Comparison of ENCODE assay signal across 9 cellular contexts in the genomic region with DNA sequence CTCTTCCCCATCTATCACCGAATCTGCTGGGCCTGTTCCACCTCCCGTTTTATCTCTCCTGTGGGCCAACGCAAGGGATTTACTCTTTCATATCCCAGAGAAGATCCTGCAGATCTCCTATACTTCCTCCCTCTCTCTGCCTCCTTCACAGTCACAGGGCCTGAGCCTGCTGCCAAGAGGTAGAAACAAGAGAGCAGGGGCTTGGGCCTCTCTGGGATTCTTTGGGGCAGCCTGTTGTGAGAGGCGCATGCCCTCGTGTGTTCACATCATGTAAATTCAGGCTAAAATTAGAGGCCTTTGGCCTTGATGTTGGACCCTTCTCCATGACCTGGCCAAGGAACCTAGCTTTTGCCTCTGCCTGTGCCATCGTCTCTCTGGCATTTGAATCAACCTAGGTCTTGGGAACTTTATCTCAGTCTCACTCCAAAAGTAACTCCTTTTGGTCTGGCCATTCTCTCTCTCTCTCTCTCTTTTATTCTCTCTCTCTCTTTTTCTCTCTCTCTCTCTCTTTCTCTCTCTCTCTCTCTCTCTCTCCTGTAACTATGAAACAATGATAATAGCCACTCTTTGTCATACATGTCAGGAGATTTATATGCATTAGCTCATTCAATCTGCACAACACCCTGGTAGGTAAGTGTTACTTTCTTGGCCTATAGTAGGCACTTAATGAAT. TPM values are rescaled to one million over a fixed set of nuclear protein-coding genes. Genes with fewer than 3 reads are reported as not detected.
DNase-seq lines count a peak whose midpoint lies in the region; ATAC-seq, FAIRE-seq and TF ChIP-seq lines count a peak whose summit lies in the region.
"Had no signal": no experiment of that assay in that cellular context is flagged by ENCODE, and none has a peak within 500 bp of the region (broad histone marks: within the 10 kb centered on the region; RNA-seq: fewer than 3 reads in every experiment).

No MANE protein-coding gene starts in this region.

- intact Hi-C loops in GM12878 (cut with micrococcal nuclease; ENCODE audit: unreplicated experiment) = loop anchor here (10.0 kb wide), 1 partner anchor 304 kb away; no protein-coding TSS in a partner anchor

- H3K4me1 ChIP-seq in GM12878 (ENCODE audit: control insufficient read depth, insufficient read depth, low read length) = no peaks in the 10 kb centered on the region
- H3K4me1 ChIP-seq: Caco-2 had no signal

- TF ChIP-seq CTCF in AG09309 (IDR thresholded peaks at IDR 0.05; ENCODE audit: control insufficient read depth, insufficient read depth, low read depth, low read length, missing control alignments) (peak; percentile 50), GM12878 (IDR thresholded peaks at IDR 0.05 in 2 of 3, conservative IDR thresholded peaks at IDR 0.05 in 1 of 3; ENCODE audit: control insufficient read depth in 2 of 3, extremely low read depth in 1 of 3, insufficient read depth in 1 of 3, low read depth in 3 of 3, low read length in 3 of 3) (peak in 2 of 3 experiments; percentile 30 to 34; a peak in 3 of 6 replicates)

- no peaks in the 10 kb centered on the region; a peak in 1 of 4 replicates for H3K27me3 ChIP-seq in GM12878 (replicated peaks in 1 of 2; ENCODE audit: control insufficient read depth in 2 of 2, insufficient read depth in 2 of 2, low read length in 1 of 2)

- RAD21 ChIA-PET in GM12878 (lab: Charles Lee; ENCODE audit: unreplicated experiment) = interaction anchor here (1.2 to 3.1 kb wide), 2 partner anchors 75 to 612 kb away, joined by 5 to 8 read pairs; no protein-coding TSS in a partner anchor

- H4K20me1 ChIP-seq in GM12878 (ENCODE audit: control insufficient read depth, insufficient read depth) = no peaks in the 10 kb centered on the region

- SMC1A ChIA-PET in GM12878 (lab: Charles Lee; ENCODE audit: uncharacterized antibody, unreplicated experiment) = interaction anchor here (0.6 to 3.9 kb wide), 3 partner anchors 20 to 425 kb away, joined by 3 to 30 read pairs (median 4); a partner anchor contains a TSS

- POLR2A ChIA-PET in GM12878 (lab: Charles Lee) = no interaction called here

- peak; percentile 55 for ATAC-seq in GM12878

- H3K79me2 ChIP-seq in GM12878 (ENCODE audit: control insufficient read depth, insufficient read depth, low read length) = no peaks in the 10 kb centered on the region

- CTCF ChIA-PET in GM12878 (lab: Yijun Ruan, JAX) = interaction anchor here (1.0 to 4.9 kb wide), 3 partner anchors 19 to 79 kb away, joined by 3 to 40 read pairs (median 5); no protein-coding TSS in a partner anchor

- in situ Hi-C loops in GM12878 (cut with MboI) = no loop called here

- H3K4me3 ChIP-seq in AG09309 (ENCODE audit: control insufficient read depth, low read depth, low read length) = no peak overlapping the region
- H3K4me3 ChIP-seq in GM12878 = no peak overlapping the region

- no peak for TF ChIP-seq EP300 in GM12878 (IDR thresholded peaks at IDR 0.05; ENCODE audit: borderline replicate concordance in 1 of 2, control insufficient read depth in 1 of 2, low read depth in 2 of 2, low read length in 2 of 2)

- no peaks in the 10 kb centered on the region for H3K36me3 ChIP-seq in GM12878 (ENCODE audit: control insufficient read depth in 2 of 2, insufficient read depth in 2 of 2, low read length in 1 of 2)

- no peak for FAIRE-seq in GM12878 (lab: Jason Lieb, UNC)

- no peak overlapping the region for H3K27ac ChIP-seq in GM12878 (ENCODE audit: control insufficient read depth, insufficient read depth)

- peak; percentile 43 for TF ChIP-seq RAD21 in GM12878 (IDR thresholded peaks at IDR 0.05; ENCODE audit: insufficient read depth, low read depth, low read length)

- no peak overlapping the region for H3K9ac ChIP-seq in GM12878 (ENCODE audit: control insufficient read depth, insufficient read depth, low read length)

- TF ChIP-seq POLR2A in GM12878 (IDR thresholded peaks at IDR 0.05; ENCODE audit: low read depth, low read length) = no peak

- BruUV-seq in GM12878 (replicated peaks; lab: Mats Ljungman, UMichigan) = no TSS peak

- 35% methylated on average over 6 of the region's 6 CpGs for WGBS in GM12878 (ENCODE audit: insufficient coverage, insufficient replicate concordance, low lambda C conversion rate, missing lambda C conversion rate)

- DNase-seq in AG09309 (ENCODE audit: low read depth) (no peak), Kasumi-1 (lab: John Stamatoyannopoulos, UW) (peak; percentile 46 to 49), GM12878 (ENCODE audit: low read depth, low spot score) (no peak), left kidney (ENCODE audit: low read depth, low spot score) (peak; percentile 48), cerebellar nuclear complex (lab: John Stamatoyannopoulos, UW) (no peak), 8988T (no peak), T1000 (lab: John Stamatoyannopoulos, UW) (no peak), cerebellar cortex (ENCODE audit: low spot score) (no peak)

- H2AFZ ChIP-seq in GM12878 (ENCODE audit: control insufficient read depth, low read depth, low read length) = no peak overlapping the region

- no peaks in the 10 kb centered on the region for H3K9me3 ChIP-seq in GM12878 (replicated peaks; ENCODE audit: control insufficient read depth, insufficient read depth, low read length)
- H3K9me3 ChIP-seq: Caco-2 had no signal

- no peak overlapping the region for H3K4me2 ChIP-seq in GM12878 (ENCODE audit: control insufficient read depth, insufficient read depth)

TF ChIP-seq in GM12878, 131 proteins besides CTCF, POLR2A, EP300 and RAD21:
- TF ChIP-seq IRF4 (IDR thresholded peaks at IDR 0.05; ENCODE audit: low read depth, low read length) (no peak), NRF1 (conservative IDR thresholded peaks at IDR 0.05; ENCODE audit: low read depth, low read length) (no peak), ZBED1 (IDR thresholded peaks at IDR 0.05; ENCODE audit: borderline replicate concordance) (no peak), SMC3 (IDR thresholded peaks at IDR 0.05; ENCODE audit: borderline replicate concordance, low read length) (peak; percentile 32; the same call in 1 of the 2 replicates), SMAD5 (IDR thresholded peaks at IDR 0.05; ENCODE audit: low read depth) (no peak)

RNA-seq across cellular contexts. Expression of a gene that starts 20.0 kb away (rescaled TPM):
- total RNA-seq in GM12878 (2013; cell fraction: nucleolus; rRNA removed) = 0.52 and 0.61 TPM in 2 replicates
- total RNA-seq in GM12878 (2014; rRNA removed) = 0.71 and 0.79 TPM in 2 replicates
- 0.22 and 0.28 TPM in 2 replicates for total RNA-seq in GM12878 (2014; rRNA removed; fragmentation: Illumina TruSeq; extraction: Trizol)
- total RNA-seq in GM12878 (2021) = 0.80 and 1.0 TPM in 2 replicates
- 0.18 TPM for polyA plus RNA-seq in GM12878 (2011; ENCODE audit: low read depth)
- 0.32 and 0.81 TPM in 2 replicates for polyA plus RNA-seq in GM12878 (2011; rRNA removed)
- 1.2 and 2.0 TPM in 2 replicates for polyA plus RNA-seq in GM12878 (2011; cell fraction: cytosol; rRNA removed)
- polyA plus RNA-seq in GM12878 (2011; cell fraction: nucleus; rRNA removed) = 0.91 and 1.0 TPM in 2 replicates
- 0.74 and 0.80 TPM in 2 replicates for polyA plus RNA-seq in GM12878 (2012)
- 0.08 and 0.28 TPM in 2 replicates for polyA plus RNA-seq in GM12878 (2014; fragmentation: Illumina TruSeq; extraction: Trizol)
- under 1 TPM in 1 of 2 experiments, not detected in 1; 0.02 TPM for polyA plus RNA-seq in GM12878 (2014; fragmentation: Nextera tagmentation; extraction: Ambion mirVana)
- 0.72 and 1.00 TPM in 2 replicates for polyA plus RNA-seq in GM12878 (2014; rRNA removed)
- under 1 TPM; 0.91 to 0.92 TPM for polyA plus RNA-seq in GM12878 (2016; fragmentation: Nextera tagmentation; extraction: Ambion mirVana)
- polyA minus RNA-seq in GM12878 (2011; rRNA and poly(A)+ RNA removed) = 0.66 and 1.1 TPM in 2 replicates
- polyA minus RNA-seq in GM12878 (2011; cell fraction: cytosol; rRNA and poly(A)+ RNA removed) = 0.40 and 0.94 TPM in 2 replicates
- 0.60 and 0.67 TPM in 2 replicates for polyA minus RNA-seq in GM12878 (2011; cell fraction: nucleus; rRNA and poly(A)+ RNA removed)

Comparison
In these comparisons a context has a peak if more than half of its experiments do, and no peak if none do; other contexts are left out.
1. DNase-seq: peak in Kasumi-1 (2 of 2) and left kidney (single experiment); none in AG09309 (single experiment), GM12878 (single experiment), cerebellar nuclear complex (0 of 2), 8988T (single experiment), T1000 (single experiment) and cerebellar cortex (single experiment).